Comparison of ENCODE assay signal across 8 cellular contexts in the genomic region with DNA sequence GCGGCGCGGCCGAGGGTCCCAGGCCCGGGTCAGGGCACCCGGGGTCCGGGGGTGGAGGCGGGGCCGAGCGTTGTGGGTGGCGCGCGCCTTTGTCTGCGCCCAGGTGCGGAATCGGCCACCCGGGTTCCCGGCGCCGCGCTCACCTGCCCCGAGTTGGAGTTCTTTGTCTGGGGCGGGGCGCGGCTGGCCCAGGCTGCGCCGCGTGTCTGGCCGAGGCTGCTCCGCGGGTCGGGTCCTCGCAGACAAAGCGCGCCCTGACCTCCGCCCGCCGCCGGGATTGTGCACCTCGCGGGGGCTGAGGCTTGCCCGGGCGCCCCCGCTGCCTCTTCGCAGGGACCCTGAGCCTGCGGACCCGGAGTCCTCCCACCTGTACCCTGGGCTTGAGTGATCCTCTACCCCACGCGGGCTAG. TPM values are rescaled to one million over a fixed set of nuclear protein-coding genes. Genes with fewer than 3 reads are reported as not detected.
DNase-seq lines count a peak whose midpoint lies in the region; ATAC-seq and TF ChIP-seq lines count a peak whose summit lies in the region.

No MANE protein-coding gene starts in this region.

- intact Hi-C loops in left ventricle myocardium inferior (cut with micrococcal nuclease) (no loop called here), gastrocnemius medialis (cut with DNase I; ENCODE audit: low total_unique reads) (no loop called here)

- no peak for TF ChIP-seq POLR2A in gastrocnemius medialis (IDR thresholded peaks at IDR 0.05)

- no peak overlapping the region for H3K27ac ChIP-seq in left ventricle myocardium inferior (replicated peaks)
- no peak overlapping the region for H3K27ac ChIP-seq in gastrocnemius medialis

- no peaks in the 10 kb centered on the region for H3K27me3 ChIP-seq in left ventricle myocardium inferior (ENCODE audit: low read depth)
- H3K27me3 ChIP-seq in gastrocnemius medialis = no peaks in the 10 kb centered on the region

- H3K4me1 ChIP-seq in left ventricle myocardium inferior (peaks cover 28% of the 10 kb centered on the region), gastrocnemius medialis (peaks cover 4 to 7% of the 10 kb centered on the region in 2 donors)

- TF ChIP-seq CTCF in left ventricle myocardium inferior (IDR thresholded peaks at IDR 0.05; ENCODE audit: borderline replicate concordance) = no peak
- TF ChIP-seq CTCF in gastrocnemius medialis (IDR thresholded peaks at IDR 0.05 in 4 of 5, conservative IDR thresholded peaks at IDR 0.05 in 1 of 5) = no peak

- H3K4me3 ChIP-seq in left ventricle myocardium inferior = peak overlapping the region; percentile 73
- H3K4me3 ChIP-seq in gastrocnemius medialis = peak overlapping the region; percentile 61 to 71 (median 62)

- DNase-seq in COLO668 (lab: John Stamatoyannopoulos, UW; ENCODE audit: unreplicated experiment) = peak; percentile 60
- DNase-seq in HK-2 (ENCODE audit: unreplicated experiment) = peak; percentile 60
- peak; percentile 57 to 62 for DNase-seq in activated T-cell treated with anti-CD3 and anti-CD28 coated beads, Interleukin-2, amount 50 U/mL, for 48 hours
- DNase-seq in left ventricle myocardium inferior = no peak
- no peak for DNase-seq in gastrocnemius medialis
- DNase-seq in anterior cingulate cortex (lab: John Stamatoyannopoulos, UW) = no peak
- DNase-seq in G401 (ENCODE audit: low spot score) = no peak

- no peaks in the 10 kb centered on the region for H3K36me3 ChIP-seq in left ventricle myocardium inferior
- H3K36me3 ChIP-seq in gastrocnemius medialis = no peaks in the 10 kb centered on the region

- peak in 1 of 2 donors; percentile 22 for ATAC-seq in gastrocnemius medialis
- no peak for ATAC-seq in GM21360 (IDR thresholded peaks at IDR 0.05; ENCODE audit: unreplicated experiment)

- in situ Hi-C loops in gastrocnemius medialis (cut with MboI; ENCODE audit: low sequenced_read_pairs in 4 of 4) (no loop called here), G401 (cut with HindIII; ENCODE audit: low sequenced_read_pairs) (no loop called here)

- no peaks in the 10 kb centered on the region for H3K9me3 ChIP-seq in left ventricle myocardium inferior (replicated peaks)
- H3K9me3 ChIP-seq in gastrocnemius medialis = no peaks in the 10 kb centered on the region

RNA-seq across cellular contexts. Expression of gene LRCOL1, which starts 50.0 kb away (rescaled TPM):
- not detected for total RNA-seq in left ventricle myocardium inferior
- total RNA-seq in gastrocnemius medialis = under 1 TPM in 1 of 4 donors, not detected in 3; 0.83 TPM
- not detected in 2 replicates for total RNA-seq in G401 (2014; rRNA removed; shearing (Covaris generic))

RNA-seq across cellular contexts. Expression of gene P2RX2, which starts 58.1 kb away (rescaled TPM):
- total RNA-seq in left ventricle myocardium inferior (not detected), gastrocnemius medialis (not detected)
- 0.17 and 0.43 TPM in 2 replicates for total RNA-seq in G401 (2014; rRNA removed; shearing (Covaris generic))

Comparison
In these comparisons a context has a peak if more than half of its experiments do, and no peak if none do; other contexts are left out.
1. DNase-seq: peak in COLO668 (single experiment), HK-2 (single experiment) and activated T-cell treated with anti-CD3 and anti-CD28 coated beads, Interleukin-2, amount 50 U/mL, for 48 hours (2 of 2); none in left ventricle myocardium inferior (single experiment), gastrocnemius medialis (0 of 2), anterior cingulate cortex (0 of 58) and G401 (single experiment).